ENCODE assay signal across 32 cellular contexts in genomic region chr9:20481437-20481836, GRCh38.
"Had no signal": no experiment of that assay in that cellular context is flagged by ENCODE, and none has a peak within 500 bp of the region (broad histone marks: within the 10 kb centered on the region; RNA-seq: fewer than 3 reads in every experiment).

No MANE protein-coding gene starts in this region.

- H3K4me2 ChIP-seq: PC-9, SK-N-SH had no signal

- H2AFZ ChIP-seq: PC-9 had no signal

- H3K27ac ChIP-seq: PC-9, RWPE1, SJSA1 had no signal

- H3K36me3 ChIP-seq: MG63, SJSA1 had no signal

- H3K4me1 ChIP-seq: SJSA1 had no signal

- DNase-seq: Kasumi-1, MG63, NCI-H1048, NCI-H1092 treated with DMSO at 0.1 percent for 48 hours, NCI-H1105 treated with DMSO at 0.1 percent for 48 hours, NCI-H1417, NCI-H1436, NCI-H146, NCI-H1694, NCI-H187, NCI-H1930, NCI-H2029 treated with DMSO at 0.1 percent for 48 hours, NCI-H2081 treated with DMSO at 0.1 percent for 48 hours, NCI-H2107, NCI-H2171, NCI-H226, NCI-H446 treated with DMSO at 0.1 percent for 48 hours, NCI-H510A, NCI-H524, NCI-H526, NCI-H69, NCI-H748 treated with DMSO at 0.1 percent for 48 hours, NCI-H82, PC-9, SHP77 treated with DMSO at 0.1 percent for 48 hours, SK-N-SH, SW 1271 had no signal

- H3K9me3 ChIP-seq: MG63, SJSA1, SK-N-SH had no signal

- FAIRE-seq: RCC 7860 had no signal

- ATAC-seq: Panc1, Right ventricle myocardium inferior had no signal

- H3K9ac ChIP-seq: SK-N-SH had no signal

- H3K27me3 ChIP-seq: MG63, SJSA1 had no signal

- H3K4me3 ChIP-seq: MG63, PC-9, SJSA1 had no signal
